2 cellular contexts compared by ENCODE assay signal in genomic region chr2:46328316-46328715, GRCh38.
TF ChIP-seq lines count a peak whose summit lies in the region.

No MANE protein-coding gene starts in this region.

TF ChIP-seq in liver, 16 proteins besides CTCF, POLR2A, EP300 and RAD21:
- no peak for TF ChIP-seq REST (IDR thresholded peaks at IDR 0.05)
- TF ChIP-seq RXRA (IDR thresholded peaks at IDR 0.05): no peak
- TF ChIP-seq HNF4A (conservative IDR thresholded peaks at IDR 0.05): no peak
- no peak for TF ChIP-seq FOXA1 (IDR thresholded peaks at IDR 0.05)
- TF ChIP-seq EGR1 (IDR thresholded peaks at IDR 0.05; ENCODE audit: low read depth in 2 of 2): no peak
- TF ChIP-seq SP1 (IDR thresholded peaks at IDR 0.05): no peak
- no peak for TF ChIP-seq ATF3 (IDR thresholded peaks at IDR 0.05)
- no peak for TF ChIP-seq MAX (IDR thresholded peaks at IDR 0.05)
- TF ChIP-seq YY1 (IDR thresholded peaks at IDR 0.05): no peak
- TF ChIP-seq HNF4G (IDR thresholded peaks at IDR 0.05): no peak
- no peak for TF ChIP-seq ZBTB33 (IDR thresholded peaks at IDR 0.05)
- no peak for TF ChIP-seq TAF1 (conservative IDR thresholded peaks at IDR 0.05)
- TF ChIP-seq GABPA (IDR thresholded peaks at IDR 0.05 in 1 of 2, conservative IDR thresholded peaks at IDR 0.05 in 1 of 2): no peak

TF ChIP-seq in HepG2, 621 proteins besides CTCF, POLR2A, EP300 and RAD21:
- TF ChIP-seq ATRX (CRISPR knock-in tag; IDR thresholded peaks at IDR 0.05; ENCODE audit: borderline replicate concordance) (no peak), TFAP4 (IDR thresholded peaks at IDR 0.05; ENCODE audit: borderline replicate concordance, low read depth) (no peak), CREB3 (CRISPR knock-in tag; IDR thresholded peaks at IDR 0.05) (no peak), ONECUT2 (CRISPR knock-in tag; IDR thresholded peaks at IDR 0.05) (no peak), ZNF317 (CRISPR knock-in tag; IDR thresholded peaks at IDR 0.05) (no peak)
